1 cellular context compared by ENCODE assay signal in the genomic region with DNA sequence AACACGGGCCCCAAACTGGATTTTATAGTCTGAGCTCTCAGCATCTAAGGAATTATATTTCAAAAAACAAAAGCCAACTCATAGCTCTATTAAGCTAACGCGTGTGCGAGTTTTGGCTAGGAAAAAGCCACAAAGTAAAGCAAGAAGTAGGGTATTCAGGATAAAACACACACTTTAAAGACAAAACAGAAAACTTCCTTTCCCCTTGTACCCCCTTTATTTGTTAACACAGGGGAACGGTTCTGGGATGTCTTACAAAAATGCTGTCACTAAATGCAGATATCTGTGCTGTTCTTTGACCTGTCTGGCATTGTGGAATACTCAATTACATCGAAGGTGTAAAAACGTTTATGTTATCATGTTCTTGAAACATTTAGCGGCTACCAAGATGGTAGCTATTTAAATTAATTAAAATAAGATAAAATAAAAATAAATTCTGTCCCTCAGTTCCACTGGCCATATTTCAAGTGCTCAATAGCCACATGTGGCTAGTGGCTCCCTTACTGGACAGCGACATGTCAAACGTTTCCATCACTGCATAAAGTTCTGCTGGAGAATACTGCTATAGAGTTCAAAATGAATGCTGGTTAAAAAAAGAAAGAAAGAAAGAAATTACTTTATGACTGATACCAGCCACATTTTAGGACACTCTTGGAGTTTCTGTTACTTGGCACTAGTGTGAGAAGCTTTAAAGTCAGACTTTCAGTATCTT.
TF ChIP-seq lines count a peak whose summit lies in the region.

No MANE protein-coding gene starts in this region.

TF ChIP-seq in GM12878, 131 proteins besides CTCF, POLR2A, EP300 and RAD21 (continued from another document):
- TF ChIP-seq, protein P1, sequence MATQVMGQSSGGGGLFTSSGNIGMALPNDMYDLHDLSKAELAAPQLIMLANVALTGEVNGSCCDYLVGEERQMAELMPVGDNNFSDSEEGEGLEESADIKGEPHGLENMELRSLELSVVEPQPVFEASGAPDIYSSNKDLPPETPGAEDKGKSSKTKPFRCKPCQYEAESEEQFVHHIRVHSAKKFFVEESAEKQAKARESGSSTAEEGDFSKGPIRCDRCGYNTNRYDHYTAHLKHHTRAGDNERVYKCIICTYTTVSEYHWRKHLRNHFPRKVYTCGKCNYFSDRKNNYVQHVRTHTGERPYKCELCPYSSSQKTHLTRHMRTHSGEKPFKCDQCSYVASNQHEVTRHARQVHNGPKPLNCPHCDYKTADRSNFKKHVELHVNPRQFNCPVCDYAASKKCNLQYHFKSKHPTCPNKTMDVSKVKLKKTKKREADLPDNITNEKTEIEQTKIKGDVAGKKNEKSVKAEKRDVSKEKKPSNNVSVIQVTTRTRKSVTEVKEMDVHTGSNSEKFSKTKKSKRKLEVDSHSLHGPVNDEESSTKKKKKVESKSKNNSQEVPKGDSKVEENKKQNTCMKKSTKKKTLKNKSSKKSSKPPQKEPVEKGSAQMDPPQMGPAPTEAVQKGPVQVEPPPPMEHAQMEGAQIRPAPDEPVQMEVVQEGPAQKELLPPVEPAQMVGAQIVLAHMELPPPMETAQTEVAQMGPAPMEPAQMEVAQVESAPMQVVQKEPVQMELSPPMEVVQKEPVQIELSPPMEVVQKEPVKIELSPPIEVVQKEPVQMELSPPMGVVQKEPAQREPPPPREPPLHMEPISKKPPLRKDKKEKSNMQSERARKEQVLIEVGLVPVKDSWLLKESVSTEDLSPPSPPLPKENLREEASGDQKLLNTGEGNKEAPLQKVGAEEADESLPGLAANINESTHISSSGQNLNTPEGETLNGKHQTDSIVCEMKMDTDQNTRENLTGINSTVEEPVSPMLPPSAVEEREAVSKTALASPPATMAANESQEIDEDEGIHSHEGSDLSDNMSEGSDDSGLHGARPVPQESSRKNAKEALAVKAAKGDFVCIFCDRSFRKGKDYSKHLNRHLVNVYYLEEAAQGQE (IDR thresholded peaks at IDR 0.05; ENCODE audit: low read depth, low read length), result peak; percentile 68
- no peak for TF ChIP-seq TAF1 (IDR thresholded peaks at IDR 0.05; ENCODE audit: borderline replicate concordance, low read depth, low read length)
